ENCODE assay signal across 9 cellular contexts in genomic region chr17:80453126-80453979, GRCh38. TPM values are rescaled to one million over a fixed set of nuclear protein-coding genes. Genes with fewer than 3 reads are reported as not detected.
DNase-seq lines count a peak whose midpoint lies in the region; ATAC-seq and TF ChIP-seq lines count a peak whose summit lies in the region.
"Had no signal": no experiment of that assay in that cellular context is flagged by ENCODE, and none has a peak within 500 bp of the region (broad histone marks: within the 10 kb centered on the region; RNA-seq: fewer than 3 reads in every experiment).

No MANE protein-coding gene starts in this region.

- H4K20me1 ChIP-seq in DND-41 (ENCODE audit: insufficient read depth, low read length), result no peaks in the 10 kb centered on the region

- H3K9ac ChIP-seq in DND-41 (ENCODE audit: low read depth, low read length), result peak overlapping the region; percentile 96

- peaks cover 23% of the 10 kb centered on the region for H3K4me1 ChIP-seq in DND-41 (ENCODE audit: insufficient read depth, low read length)

- ATAC-seq in DND-41 (ENCODE audit: insufficient read depth, low read depth) (no peak), GM18868 (IDR thresholded peaks at IDR 0.05; ENCODE audit: unreplicated experiment) (no peak), HG02642 (IDR thresholded peaks at IDR 0.05; ENCODE audit: poor library complexity, unreplicated experiment) (no peak)

- H2AFZ ChIP-seq in DND-41 (ENCODE audit: low read depth, low read length), result no peak overlapping the region

- DNase-seq in DND-41 (no peak), MG63 (peak; percentile 90), nephron progenitor cell (no peak), posterior cingulate gyrus (no peak), cerebellar nuclear complex (lab: John Stamatoyannopoulos, UW) (no peak)
- DNase-seq: NCI-H1105 had no signal

- peak overlapping the region; percentile 93 for H3K27ac Mint-ChIP-seq in nephron progenitor cell

- no peaks in the 10 kb centered on the region for H3K9me3 Mint-ChIP-seq in nephron progenitor cell

- H3K4me1 Mint-ChIP-seq in nephron progenitor cell, result peaks cover 72% of the 10 kb centered on the region

- H3K9me3 ChIP-seq in DND-41 (ENCODE audit: insufficient read depth, low read length, severe bottlenecking) (no peaks in the 10 kb centered on the region), MG63 (no peaks in the 10 kb centered on the region)

- H3K79me2 ChIP-seq in DND-41 (ENCODE audit: insufficient read depth, low read length), result peaks cover 7% of the 10 kb centered on the region

- no peaks in the 10 kb centered on the region; the same call in 1 of the 2 replicates for H3K36me3 ChIP-seq in DND-41 (ENCODE audit: insufficient read depth, low read length)
- H3K36me3 ChIP-seq in MG63, result no peaks in the 10 kb centered on the region

- intact Hi-C loops in posterior cingulate gyrus (cut with DNase I), result loop anchor here (10.0 kb wide), 1 partner anchor 91 kb away; the partner anchor contains the start of gene RPTOR

- H3K4me3 ChIP-seq in DND-41 (ENCODE audit: low read depth in 1 of 2, low read length in 2 of 2), result peak overlapping the region; percentile 62 to 82; a peak in 3 of 4 replicates
- peak overlapping the region; percentile 75 for H3K4me3 ChIP-seq in MG63

- peak overlapping the region; percentile 83 for H3K4me2 ChIP-seq in DND-41 (ENCODE audit: insufficient read depth, low read length)

- no peaks in the 10 kb centered on the region for H3K27me3 ChIP-seq in DND-41 (ENCODE audit: insufficient read depth, low read length, poor library complexity)
- no peaks in the 10 kb centered on the region for H3K27me3 ChIP-seq in MG63

- TF ChIP-seq CTCF in DND-41 (IDR thresholded peaks at IDR 0.05; ENCODE audit: borderline replicate concordance, extremely low read depth, low read length, poor library complexity, severe bottlenecking), result no peak
- no peak for TF ChIP-seq CTCF in nephron progenitor cell (IDR thresholded peaks at IDR 0.05)

- H3K36me3 Mint-ChIP-seq in nephron progenitor cell (ENCODE audit: low read depth), result no peaks in the 10 kb centered on the region

- H3K27me3 Mint-ChIP-seq in nephron progenitor cell (ENCODE audit: low read depth, poor library complexity), result peaks cover 29% of the 10 kb centered on the region

- peak overlapping the region; percentile 91 for H3K4me3 Mint-ChIP-seq in nephron progenitor cell

- H3K27ac ChIP-seq in DND-41 (ENCODE audit: low read length) (peak overlapping the region; percentile 97), cingulate gyrus (ENCODE audit: low read depth, low read length) (peak overlapping the region; percentile 19)

RNA-seq across cellular contexts. Expression of gene NPTX1, which starts 23.1 kb away (rescaled TPM):
- total RNA-seq in MG63 (2014; rRNA removed; shearing (Covaris generic); ENCODE audit: low replicate concordance), result 0.91 TPM in 1 of 2 replicates, not detected in the other

RNA-seq across cellular contexts. Expression of gene ENDOV, which starts 38.4 kb away (rescaled TPM):
- total RNA-seq in MG63 (2014; rRNA removed; shearing (Covaris generic); ENCODE audit: low replicate concordance), result 20.4 and 39.7 TPM in 2 replicates
